ENCODE assay signal across 12 cellular contexts in genomic region chr7:47648301-47648900, GRCh38.
DNase-seq lines count a peak whose midpoint lies in the region; ATAC-seq and FAIRE-seq lines count a peak whose summit lies in the region.
"Had no signal": no experiment of that assay in that cellular context is flagged by ENCODE, and none has a peak within 500 bp of the region (broad histone marks: within the 10 kb centered on the region; RNA-seq: fewer than 3 reads in every experiment).

No MANE protein-coding gene starts in this region.

- no peak overlapping the region for H3K27ac Mint-ChIP-seq in CD4-positive, alpha-beta memory T cell

- H3K4me1 ChIP-seq in CD4-positive, alpha-beta memory T cell (ENCODE audit: insufficient read depth, low read length), result no peaks in the 10 kb centered on the region

- no peak overlapping the region for H3K4me3 ChIP-seq in CD4-positive, alpha-beta memory T cell (ENCODE audit: low read length in 2 of 2)

- peak; percentile 78 for DNase-seq in A172 (ENCODE audit: low spot score)
- DNase-seq in HTR-8/SVneo (ENCODE audit: insufficient read length, low spot score), result peak; percentile 44
- peak; percentile 53 for DNase-seq in brain pericyte (ENCODE audit: low read depth, low spot score)
- peak; percentile 89 for DNase-seq in myocyte (ENCODE audit: low read depth)
- no peak for DNase-seq in NCI-H2081 treated with DMSO at 0.1 percent for 48 hours (lab: John Stamatoyannopoulos, UW)
- no peak for DNase-seq in CD4-positive, alpha-beta memory T cell
- no peak for DNase-seq in NCI-H748 (lab: John Stamatoyannopoulos, UW; ENCODE audit: unreplicated experiment)
- DNase-seq: anterior cingulate cortex had no signal

- no peaks in the 10 kb centered on the region for H3K27me3 Mint-ChIP-seq in CD4-positive, alpha-beta memory T cell

- H3K27me3 ChIP-seq in CD4-positive, alpha-beta memory T cell (ENCODE audit: insufficient read depth, low read length), result no peaks in the 10 kb centered on the region

- CTCF ChIA-PET in CD4-positive, alpha-beta memory T cell (lab: Charles Lee; ENCODE audit: partially characterized antibody), result no interaction called here

- no peaks in the 10 kb centered on the region for H3K9me3 ChIP-seq in CD4-positive, alpha-beta memory T cell (ENCODE audit: control insufficient read depth in 1 of 2, low read length in 2 of 2)

- no peak overlapping the region for H3K4me3 Mint-ChIP-seq in CD4-positive, alpha-beta memory T cell

- intact Hi-C loops in CD4-positive, alpha-beta memory T cell (cut with micrococcal nuclease), result no loop called here

- no peaks in the 10 kb centered on the region for H3K36me3 ChIP-seq in CD4-positive, alpha-beta memory T cell (ENCODE audit: insufficient read depth, low read length)

- H3K9me3 Mint-ChIP-seq in CD4-positive, alpha-beta memory T cell, result peaks cover 0 to 17% (median 14%) of the 10 kb centered on the region in 8 donors

- POLR2A ChIA-PET in CD4-positive, alpha-beta memory T cell (lab: Charles Lee; ENCODE audit: partially characterized antibody), result no interaction called here

- no peak for ATAC-seq in HG02970 (IDR thresholded peaks at IDR 0.05; ENCODE audit: low FRiP score, unreplicated experiment)

- no peak overlapping the region for H3K27ac ChIP-seq in CD4-positive, alpha-beta memory T cell (ENCODE audit: low read depth, low read length)
- H3K27ac ChIP-seq: RWPE1 had no signal

- FAIRE-seq in HTR-8/SVneo (lab: Jason Lieb, UNC), result no peak
- FAIRE-seq: G401.6, TTC549 had no signal

- no peaks in the 10 kb centered on the region for H3K36me3 Mint-ChIP-seq in CD4-positive, alpha-beta memory T cell

- H3K4me1 Mint-ChIP-seq in CD4-positive, alpha-beta memory T cell, result no peaks in the 10 kb centered on the region

Comparison
In these comparisons a context has a peak if more than half of its experiments do, and no peak if none do; other contexts are left out.
1. DNase-seq: peak in A172 (single experiment), HTR-8/SVneo (single experiment), brain pericyte (single experiment) and myocyte (single experiment); none in NCI-H2081 treated with DMSO at 0.1 percent for 48 hours (single experiment), CD4-positive, alpha-beta memory T cell (0 of 5) and NCI-H748 (single experiment).